In the genomic region with DNA sequence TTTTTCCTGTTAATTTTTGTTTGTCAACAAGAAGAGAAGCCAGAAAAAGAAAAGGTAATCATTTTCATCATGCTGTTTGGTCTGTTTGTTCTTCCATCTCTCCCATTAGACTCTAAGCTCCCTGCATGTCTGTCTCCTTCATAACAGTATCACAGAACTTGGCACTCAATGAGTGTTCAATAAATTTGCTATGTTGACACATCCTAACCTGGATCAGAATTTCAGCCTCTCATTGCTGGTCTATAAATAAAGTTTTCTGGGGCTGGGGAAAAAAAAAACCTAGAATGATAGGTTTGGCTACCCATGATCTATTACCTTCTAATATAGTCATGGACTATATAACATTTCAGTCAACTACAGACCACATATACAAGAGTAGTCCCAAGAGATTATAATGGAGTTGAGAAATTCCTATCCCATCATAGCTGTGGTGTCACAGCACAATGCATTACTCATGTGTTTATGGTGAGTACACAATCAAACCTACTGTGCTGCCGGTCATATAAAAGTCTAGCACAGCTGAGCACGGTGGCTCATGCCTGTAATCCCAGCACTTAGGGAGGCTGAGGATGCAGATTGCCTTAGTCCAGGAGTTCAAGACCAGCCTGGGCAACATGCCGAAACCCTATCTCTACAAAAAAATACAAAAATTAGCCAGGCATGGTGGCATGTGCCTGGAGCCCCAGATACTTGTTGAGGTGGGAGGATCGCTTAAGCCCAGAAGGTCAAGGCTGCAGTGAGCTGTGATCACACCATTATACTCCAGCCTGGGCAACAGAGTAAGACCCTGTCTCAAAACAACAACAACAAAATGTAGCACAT, we compare ENCODE assay signal across 2 cellular contexts.
TF ChIP-seq lines count a peak whose summit lies in the region.

No MANE protein-coding gene starts in this region.

TF ChIP-seq in IMR-90, 13 proteins besides CTCF, POLR2A, EP300 and RAD21:
- TF ChIP-seq MAZ (IDR thresholded peaks at IDR 0.05; ENCODE audit: borderline replicate concordance, low read depth, low read length) (no peak), BHLHE40 (IDR thresholded peaks at IDR 0.05; ENCODE audit: low read depth, low read length) (peak; percentile 56; the same call in 1 of the 2 replicates), NFE2L2 (IDR thresholded peaks at IDR 0.05; ENCODE audit: low read depth, low read length) (no peak), FOS (IDR thresholded peaks at IDR 0.05; ENCODE audit: low read depth, low read length) (peak; percentile 86), CEBPB (IDR thresholded peaks at IDR 0.05; ENCODE audit: low read depth, low read length) (peak; percentile 80), RCOR1 (IDR thresholded peaks at IDR 0.05; ENCODE audit: insufficient replicate concordance, low read length) (peak; percentile 98)

TF ChIP-seq in HepG2, 621 proteins besides CTCF, POLR2A, EP300 and RAD21 (continues in another document):
- TF ChIP-seq BRCA1 (CRISPR knock-in tag; IDR thresholded peaks at IDR 0.05) (no peak), MAFK (conservative IDR thresholded peaks at IDR 0.05 in 1 of 2, IDR thresholded peaks at IDR 0.05 in 1 of 2; ENCODE audit: low read length in 2 of 2) (peak; percentile 6 to 58; a peak in 2 of 4 replicates), SAP130 (CRISPR knock-in tag; IDR thresholded peaks at IDR 0.05; ENCODE audit: low read depth) (peak; percentile 17; the same call in 1 of the 2 replicates), FOSL2 (CRISPR knock-in tag; IDR thresholded peaks at IDR 0.05) (peak; percentile 52; the same call in 1 of the 2 replicates), ZNF646 (CRISPR knock-in tag; IDR thresholded peaks at IDR 0.05) (peak; percentile 29; the same call in 1 of the 2 replicates), FOXA1 (IDR thresholded peaks at IDR 0.05) (no peak), FOXA1 (CRISPR knock-in tag; IDR thresholded peaks at IDR 0.05) (0 out of 2 replicates have a peak, but pooled peaks have one; percentile 7), GATAD2A (CRISPR knock-in tag; IDR thresholded peaks at IDR 0.05) (peak; percentile 40; the same call in 1 of the 2 replicates), HMG20A (CRISPR knock-in tag; IDR thresholded peaks at IDR 0.05; ENCODE audit: borderline replicate concordance) (peak; percentile 24; the same call in 1 of the 2 replicates), FOXP1 (IDR thresholded peaks at IDR 0.05) (no peak), FOXP1 (CRISPR knock-in tag; IDR thresholded peaks at IDR 0.05) (0 out of 2 replicates have a peak, but pooled peaks have one; percentile 28), FOXC1 (CRISPR knock-in tag; IDR thresholded peaks at IDR 0.05; ENCODE audit: borderline replicate concordance) (0 out of 2 replicates have a peak, but pooled peaks have one; percentile 28), CEBPB (IDR thresholded peaks at IDR 0.05; ENCODE audit: borderline replicate concordance, low read depth, low read length) (peak; percentile 4; the same call in 1 of the 2 replicates), ARID3A (IDR thresholded peaks at IDR 0.05; ENCODE audit: low read depth, low read length) (peak; percentile 86), ZFP91 (CRISPR knock-in tag; IDR thresholded peaks at IDR 0.05; ENCODE audit: borderline replicate concordance) (no peak), MEIS2 (CRISPR knock-in tag; IDR thresholded peaks at IDR 0.05) (no peak), ZNF317 (CRISPR knock-in tag; IDR thresholded peaks at IDR 0.05) (0 out of 2 replicates have a peak, but pooled peaks have one; percentile 9), HOXA3 (CRISPR knock-in tag; IDR thresholded peaks at IDR 0.05) (0 out of 2 replicates have a peak, but pooled peaks have one; percentile 14), ZSCAN12 (CRISPR knock-in tag; IDR thresholded peaks at IDR 0.05) (no peak), GLMP (CRISPR knock-in tag; IDR thresholded peaks at IDR 0.05; ENCODE audit: borderline replicate concordance) (no peak), SOX13 (IDR thresholded peaks at IDR 0.05) (no peak), SOX13 (CRISPR knock-in tag; conservative IDR thresholded peaks at IDR 0.05 in 1 of 2, IDR thresholded peaks at IDR 0.05 in 1 of 2) (peak in 1 of 2 experiments; percentile 46; a peak in 2 of 4 replicates), ZNF121 (CRISPR knock-in tag; IDR thresholded peaks at IDR 0.05) (peak; percentile 93), ZNF790 (CRISPR knock-in tag; IDR thresholded peaks at IDR 0.05; ENCODE audit: borderline replicate concordance) (0 out of 2 replicates have a peak, but pooled peaks have one; percentile 26), ZNF382 (CRISPR knock-in tag; IDR thresholded peaks at IDR 0.05; ENCODE audit: borderline replicate concordance) (no peak), ZKSCAN1 (IDR thresholded peaks at IDR 0.05; ENCODE audit: low read length) (0 out of 2 replicates have a peak, but pooled peaks have one; percentile 74), KDM1A (CRISPR knock-in tag; IDR thresholded peaks at IDR 0.05) (peak; percentile 6; the same call in 1 of the 2 replicates), ZMYM3 (CRISPR knock-in tag; IDR thresholded peaks at IDR 0.05) (0 out of 2 replicates have a peak, but pooled peaks have one; percentile 47)
- TF ChIP-seq, protein P1, sequence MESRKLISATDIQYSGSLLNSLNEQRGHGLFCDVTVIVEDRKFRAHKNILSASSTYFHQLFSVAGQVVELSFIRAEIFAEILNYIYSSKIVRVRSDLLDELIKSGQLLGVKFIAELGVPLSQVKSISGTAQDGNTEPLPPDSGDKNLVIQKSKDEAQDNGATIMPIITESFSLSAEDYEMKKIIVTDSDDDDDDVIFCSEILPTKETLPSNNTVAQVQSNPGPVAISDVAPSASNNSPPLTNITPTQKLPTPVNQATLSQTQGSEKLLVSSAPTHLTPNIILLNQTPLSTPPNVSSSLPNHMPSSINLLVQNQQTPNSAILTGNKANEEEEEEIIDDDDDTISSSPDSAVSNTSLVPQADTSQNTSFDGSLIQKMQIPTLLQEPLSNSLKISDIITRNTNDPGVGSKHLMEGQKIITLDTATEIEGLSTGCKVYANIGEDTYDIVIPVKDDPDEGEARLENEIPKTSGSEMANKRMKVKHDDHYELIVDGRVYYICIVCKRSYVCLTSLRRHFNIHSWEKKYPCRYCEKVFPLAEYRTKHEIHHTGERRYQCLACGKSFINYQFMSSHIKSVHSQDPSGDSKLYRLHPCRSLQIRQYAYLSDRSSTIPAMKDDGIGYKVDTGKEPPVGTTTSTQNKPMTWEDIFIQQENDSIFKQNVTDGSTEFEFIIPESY (CRISPR knock-in tag; IDR thresholded peaks at IDR 0.05) = peak; percentile 11; the same call in 1 of the 2 replicates
- TF ChIP-seq, protein P2, sequence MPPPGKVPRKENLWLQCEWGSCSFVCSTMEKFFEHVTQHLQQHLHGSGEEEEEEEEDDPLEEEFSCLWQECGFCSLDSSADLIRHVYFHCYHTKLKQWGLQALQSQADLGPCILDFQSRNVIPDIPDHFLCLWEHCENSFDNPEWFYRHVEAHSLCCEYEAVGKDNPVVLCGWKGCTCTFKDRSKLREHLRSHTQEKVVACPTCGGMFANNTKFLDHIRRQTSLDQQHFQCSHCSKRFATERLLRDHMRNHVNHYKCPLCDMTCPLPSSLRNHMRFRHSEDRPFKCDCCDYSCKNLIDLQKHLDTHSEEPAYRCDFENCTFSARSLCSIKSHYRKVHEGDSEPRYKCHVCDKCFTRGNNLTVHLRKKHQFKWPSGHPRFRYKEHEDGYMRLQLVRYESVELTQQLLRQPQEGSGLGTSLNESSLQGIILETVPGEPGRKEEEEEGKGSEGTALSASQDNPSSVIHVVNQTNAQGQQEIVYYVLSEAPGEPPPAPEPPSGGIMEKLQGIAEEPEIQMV (CRISPR knock-in tag; IDR thresholded peaks at IDR 0.05; ENCODE audit: low read depth) = no peak
- TF ChIP-seq, protein P3, sequence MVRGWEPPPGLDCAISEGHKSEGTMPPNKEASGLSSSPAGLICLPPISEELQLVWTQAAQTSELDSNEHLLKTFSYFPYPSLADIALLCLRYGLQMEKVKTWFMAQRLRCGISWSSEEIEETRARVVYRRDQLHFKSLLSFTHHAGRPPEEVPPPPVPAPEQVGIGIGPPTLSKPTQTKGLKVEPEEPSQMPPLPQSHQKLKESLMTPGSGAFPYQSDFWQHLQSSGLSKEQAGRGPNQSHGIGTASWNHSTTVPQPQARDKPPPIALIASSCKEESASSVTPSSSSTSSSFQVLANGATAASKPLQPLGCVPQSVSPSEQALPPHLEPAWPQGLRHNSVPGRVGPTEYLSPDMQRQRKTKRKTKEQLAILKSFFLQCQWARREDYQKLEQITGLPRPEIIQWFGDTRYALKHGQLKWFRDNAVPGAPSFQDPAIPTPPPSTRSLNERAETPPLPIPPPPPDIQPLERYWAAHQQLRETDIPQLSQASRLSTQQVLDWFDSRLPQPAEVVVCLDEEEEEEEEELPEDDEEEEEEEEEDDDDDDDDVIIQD (CRISPR knock-in tag; IDR thresholded peaks at IDR 0.05; ENCODE audit: low read depth) = peak; percentile 19; the same call in 1 of the 2 replicates
- TF ChIP-seq, protein P4, sequence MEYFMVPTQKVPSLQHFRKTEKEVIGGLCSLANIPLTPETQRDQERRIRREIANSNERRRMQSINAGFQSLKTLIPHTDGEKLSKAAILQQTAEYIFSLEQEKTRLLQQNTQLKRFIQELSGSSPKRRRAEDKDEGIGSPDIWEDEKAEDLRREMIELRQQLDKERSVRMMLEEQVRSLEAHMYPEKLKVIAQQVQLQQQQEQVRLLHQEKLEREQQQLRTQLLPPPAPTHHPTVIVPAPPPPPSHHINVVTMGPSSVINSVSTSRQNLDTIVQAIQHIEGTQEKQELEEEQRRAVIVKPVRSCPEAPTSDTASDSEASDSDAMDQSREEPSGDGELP (IDR thresholded peaks at IDR 0.05; ENCODE audit: borderline replicate concordance, low read depth) = peak; percentile 33; the same call in 1 of the 2 replicates
